Comparison of ENCODE assay signal across 8 cellular contexts in the genomic region with DNA sequence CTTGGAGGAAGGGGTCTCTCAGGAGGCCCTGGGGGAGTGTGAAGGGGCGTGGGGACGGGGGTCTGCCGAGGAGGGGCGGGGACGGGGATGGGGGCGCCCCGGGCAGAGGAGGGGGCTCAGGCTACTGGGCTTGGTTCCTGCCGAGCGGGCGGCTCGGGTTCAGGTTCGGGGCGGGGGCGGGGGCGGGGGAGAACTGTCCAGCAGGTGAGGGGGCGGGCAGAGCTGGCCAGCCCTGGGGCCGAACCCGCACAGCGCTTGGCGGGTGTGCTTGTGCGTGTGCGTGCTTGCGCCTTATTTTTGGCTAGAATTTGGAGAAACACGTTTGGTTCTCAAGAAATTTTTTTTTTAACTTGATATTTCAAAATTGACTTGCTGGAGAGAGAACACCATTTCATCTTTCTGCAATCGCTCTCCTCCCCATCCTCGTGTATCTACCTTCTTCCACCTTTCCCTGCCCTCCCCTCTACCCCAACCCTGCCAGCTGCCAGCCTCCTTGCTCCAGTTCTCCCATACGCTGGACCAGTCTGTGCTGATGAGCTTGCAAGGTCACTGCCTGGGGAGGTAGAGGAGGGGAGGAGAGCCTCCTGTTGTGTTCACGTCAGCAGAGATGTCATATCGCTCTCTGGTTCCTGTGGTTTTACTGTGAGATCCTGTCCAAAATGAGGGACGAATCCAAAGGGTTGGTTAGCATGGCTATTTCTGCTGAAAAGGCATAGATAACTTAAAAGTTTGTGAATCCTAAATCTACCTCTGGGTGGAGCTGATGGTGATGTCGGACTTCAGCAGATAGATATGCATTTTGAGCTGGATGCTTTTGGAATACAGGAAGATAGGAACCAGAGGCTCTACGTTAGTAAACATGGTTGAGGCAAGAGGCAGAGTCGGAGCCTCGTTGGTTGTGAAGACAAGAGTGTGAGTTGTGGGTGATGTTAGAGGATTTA. TPM values are rescaled to one million over a fixed set of nuclear protein-coding genes. Genes with fewer than 3 reads are reported as not detected.
DNase-seq lines count a peak whose midpoint lies in the region; ATAC-seq and TF ChIP-seq lines count a peak whose summit lies in the region.

No MANE protein-coding gene starts in this region.

- intact Hi-C loops in left lung (cut with DNase I), result no loop called here

- no peaks in the 10 kb centered on the region for H3K9me3 ChIP-seq in KOPT-K1 (ENCODE audit: insufficient read depth, low read length, poor library complexity, severe bottlenecking)
- no peaks in the 10 kb centered on the region for H3K9me3 ChIP-seq in left lung

- peak; percentile 15 for DNase-seq in DMS114 treated with DMSO at 0.1 percent for 48 hours (lab: John Stamatoyannopoulos, UW; ENCODE audit: unreplicated experiment)
- peak; percentile 14 to 45 for DNase-seq in cerebellar nuclear complex (lab: John Stamatoyannopoulos, UW)
- no peak for DNase-seq in left lung
- peak; percentile 38 for DNase-seq in stimulated activated naive CD8-positive, alpha-beta T cell treated with anti-CD3 and anti-CD28 coated beads, Interleukin-15, Interleukin-2, amounts not matched to agents 100 U/mL and 50 U/mL, for 24 hours
- no peak for DNase-seq in NCI-H1436 (lab: John Stamatoyannopoulos, UW)
- no peak for DNase-seq in activated gamma-delta T cell treated with Interleukin-2 at 50 U/mL for 16 hours

- H3K4me3 ChIP-seq in left lung, result peak overlapping the region; percentile 68 to 76

- H3K27ac ChIP-seq in KOPT-K1 (ENCODE audit: low read depth, low read length, poor library complexity, severe bottlenecking) (peak overlapping the region; percentile 88), left lung (peak overlapping the region; percentile 87 to 96)

- peak overlapping the region; percentile 72 for H3K27ac Mint-ChIP-seq in T-helper 1 cell treated with Interleukin-12 subunit alpha and Interleukin-12 subunit beta and Interleukin-4 antibody, amounts not matched to agents 30 μg/mL and 1 μg/mL, for 36 hours

- ATAC-seq in left lung, result no peak
- no peak for ATAC-seq in stimulated activated naive CD8-positive, alpha-beta T cell treated with anti-CD3 and anti-CD28 coated beads, Interleukin-15, Interleukin-2, amounts not matched to agents 100 U/mL and 50 U/mL, for 24 hours

- H3K36me3 ChIP-seq in KOPT-K1 (ENCODE audit: insufficient read depth, low read length) (peaks cover 19% of the 10 kb centered on the region), left lung (peaks cover 3 to 17% of the 10 kb centered on the region in 2 donors)

- H3K27me3 Mint-ChIP-seq in T-helper 1 cell treated with Interleukin-12 subunit alpha and Interleukin-12 subunit beta and Interleukin-4 antibody, amounts not matched to agents 30 μg/mL and 1 μg/mL, for 36 hours (ENCODE audit: low read depth), result no peaks in the 10 kb centered on the region

- H3K9me3 Mint-ChIP-seq in T-helper 1 cell treated with Interleukin-12 subunit alpha and Interleukin-12 subunit beta and Interleukin-4 antibody, amounts not matched to agents 30 μg/mL and 1 μg/mL, for 36 hours, result no peaks in the 10 kb centered on the region

- H3K4me1 ChIP-seq in left lung, result peaks cover 16 to 42% of the 10 kb centered on the region in 2 donors

- H3K4me1 Mint-ChIP-seq in T-helper 1 cell treated with Interleukin-12 subunit alpha and Interleukin-12 subunit beta and Interleukin-4 antibody, amounts not matched to agents 30 μg/mL and 1 μg/mL, for 36 hours (ENCODE audit: low read depth), result peaks cover 43% of the 10 kb centered on the region

- no peak for TF ChIP-seq CTCF in left lung (IDR thresholded peaks at IDR 0.05)

- peaks cover 11% of the 10 kb centered on the region for H3K36me3 Mint-ChIP-seq in T-helper 1 cell treated with Interleukin-12 subunit alpha and Interleukin-12 subunit beta and Interleukin-4 antibody, amounts not matched to agents 30 μg/mL and 1 μg/mL, for 36 hours (ENCODE audit: low read depth)

- peak overlapping the region; percentile 81 for H3K4me3 Mint-ChIP-seq in T-helper 1 cell treated with Interleukin-12 subunit alpha and Interleukin-12 subunit beta and Interleukin-4 antibody, amounts not matched to agents 30 μg/mL and 1 μg/mL, for 36 hours

- H3K27me3 ChIP-seq in left lung, result no peaks in the 10 kb centered on the region

RNA-seq across cellular contexts. Expression of gene MADD, which starts 0.7 kb away (rescaled TPM):
- total RNA-seq in left lung, result 10 to 100 TPM; 33.0 to 52.9 TPM

RNA-seq across cellular contexts. Expression of gene NR1H3, which starts 12.8 kb away (rescaled TPM):
- total RNA-seq in left lung, result 10 to 100 TPM; 39.7 to 66.9 TPM

RNA-seq across cellular contexts. Expression of gene ACP2, which starts 22.0 kb away (rescaled TPM):
- 10 to 100 TPM; 41.5 to 59.9 TPM for total RNA-seq in left lung

RNA-seq across cellular contexts. Expression of gene DDB2, which starts 55.8 kb away (rescaled TPM):
- total RNA-seq in left lung, result 10 to 100 TPM; 32.0 to 33.1 TPM

Comparison
In these comparisons a context has a peak if more than half of its experiments do, and no peak if none do; other contexts are left out.
1. DNase-seq: peak in DMS114 treated with DMSO at 0.1 percent for 48 hours (single experiment), cerebellar nuclear complex (2 of 2) and stimulated activated naive CD8-positive, alpha-beta T cell treated with anti-CD3 and anti-CD28 coated beads, Interleukin-15, Interleukin-2, amounts not matched to agents 100 U/mL and 50 U/mL, for 24 hours (single experiment); none in left lung (0 of 2), NCI-H1436 (single experiment) and activated gamma-delta T cell treated with Interleukin-2 at 50 U/mL for 16 hours (single experiment).